16 cellular contexts compared by ENCODE assay signal in genomic region chr6:6557871-6558270, GRCh38. TPM values are rescaled to one million over a fixed set of nuclear protein-coding genes. Genes with fewer than 3 reads are reported as not detected.
"Had no signal": no experiment of that assay in that cellular context is flagged by ENCODE, and none has a peak within 500 bp of the region (broad histone marks: within the 10 kb centered on the region; RNA-seq: fewer than 3 reads in every experiment).

No MANE protein-coding gene starts in this region.

- H3K27me3 ChIP-seq: ovary had no signal

- H3K27ac ChIP-seq: ovary, tibial artery, VCaP had no signal

- H3K9me3 ChIP-seq: ovary, tibial artery had no signal

- H3K4me3 ChIP-seq: lung, ovary, tibial artery had no signal

- FAIRE-seq: urothelium cell line had no signal

- H3K4me1 Mint-ChIP-seq: neural crest cell had no signal

- DNase-seq: activated CD4-positive, alpha-beta T cell treated with anti-CD3 and anti-CD28 coated beads for 1 hour; activated CD8-positive, alpha-beta memory T cell treated with anti-CD3 and anti-CD28 coated beads, Interleukin-2, amount 50 U/mL, for 4 hours; activated CD8-positive, alpha-beta T cell treated with anti-CD3 and anti-CD28 coated beads for 36 hours; activated gamma-delta T cell treated with Interleukin-2 at 50 U/mL for 16 hours; activated T-cell treated with anti-CD3 and anti-CD28 coated beads, Interleukin-2, amount 50 U/mL, for 72 hours; aorta; effector memory CD4-positive, alpha-beta T cell; ovary; stimulated activated CD4-positive, alpha-beta T cell treated with anti-CD3 and anti-CD28 coated beads, Interleukin-12 subunit alpha, Interleukin-12 subunit beta, amount 100 ng/mL, for 4 hours; stimulated activated CD4-positive, alpha-beta T cell treated with anti-CD3 and anti-CD28 coated beads, Interleukin-2, amount 100 ng/mL, for 24 hours; tibial artery had no signal

- H3K27me3 Mint-ChIP-seq: dendritic cell treated with granulocyte-macrophage colony-stimulating factor and Interleukin-4, amounts not matched to agents 40 ng/mL and 50 ng/mL, for 4 days had no signal

- H3K36me3 ChIP-seq: ovary, tibial artery had no signal

- H3K27ac Mint-ChIP-seq: activated CD8-positive, alpha-beta T cell treated with anti-CD3 and anti-CD28 coated beads for 36 hours; activated T-cell treated with anti-CD3 and anti-CD28 coated beads, Interleukin-2, amount 50 U/mL, for 72 hours had no signal

- ATAC-seq: activated T-cell treated with anti-CD3 and anti-CD28 coated beads, Interleukin-2, amount 50 U/mL, for 72 hours had no signal

- H3K4me3 Mint-ChIP-seq: activated CD8-positive, alpha-beta T cell treated with anti-CD3 and anti-CD28 coated beads for 36 hours; activated T-cell treated with anti-CD3 and anti-CD28 coated beads, Interleukin-2, amount 50 U/mL, for 72 hours; dendritic cell treated with granulocyte-macrophage colony-stimulating factor and Interleukin-4, amounts not matched to agents 40 ng/mL and 50 ng/mL, for 4 days; neural crest cell had no signal

- H3K9me3 Mint-ChIP-seq: activated CD8-positive, alpha-beta T cell treated with anti-CD3 and anti-CD28 coated beads for 36 hours; dendritic cell treated with granulocyte-macrophage colony-stimulating factor and Interleukin-4, amounts not matched to agents 40 ng/mL and 50 ng/mL, for 4 days had no signal

- H3K4me1 ChIP-seq: tibial artery had no signal

RNA-seq across cellular contexts. Expression of gene LY86, which starts 30.6 kb away (rescaled TPM):
- total RNA-seq: neural crest cell had no signal
